ENCODE assay signal across 25 cellular contexts in the genomic region with DNA sequence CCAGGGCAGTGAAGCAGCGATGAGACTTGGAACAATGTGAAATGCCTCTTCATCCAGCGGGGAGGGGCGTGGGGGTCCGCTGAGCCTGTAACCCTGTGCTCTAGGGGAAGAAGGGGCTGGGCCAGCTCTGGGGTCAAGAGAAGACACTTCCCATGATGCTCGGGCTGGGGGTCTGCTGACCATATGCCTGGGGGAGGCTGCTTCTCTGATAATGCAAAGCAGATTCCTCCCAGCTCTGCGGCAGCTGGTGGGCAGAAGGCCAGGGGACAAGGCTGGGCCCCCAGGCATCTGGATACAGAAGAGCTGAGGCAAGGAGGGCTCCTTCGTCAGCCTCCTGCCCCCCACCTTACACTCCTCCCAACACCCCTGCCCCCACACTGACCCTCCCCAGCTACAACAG. TPM values are rescaled to one million over a fixed set of nuclear protein-coding genes. Genes with fewer than 3 reads are reported as not detected.
DNase-seq lines count a peak whose midpoint lies in the region; ATAC-seq, FAIRE-seq and TF ChIP-seq lines count a peak whose summit lies in the region.
"Had no signal": no experiment of that assay in that cellular context is flagged by ENCODE, and none has a peak within 500 bp of the region (broad histone marks: within the 10 kb centered on the region; RNA-seq: fewer than 3 reads in every experiment).

No MANE protein-coding gene starts in this region.

- H3K27ac ChIP-seq in right cardiac atrium (ENCODE audit: low read length) = no peak overlapping the region
- H3K27ac ChIP-seq in suprapubic skin = no peak overlapping the region
- H3K27ac ChIP-seq: 22Rv1, brain microvascular endothelial cell, HL-60, prostate gland, thyroid gland had no signal

- H3K27me3 ChIP-seq in right cardiac atrium (ENCODE audit: control insufficient read depth, insufficient read depth) = no peaks in the 10 kb centered on the region
- no peaks in the 10 kb centered on the region for H3K27me3 ChIP-seq in suprapubic skin
- H3K27me3 ChIP-seq: thyroid gland had no signal

- FAIRE-seq in GM19239 (lab: Jason Lieb, UNC) = no peak
- FAIRE-seq: colon, GM12878, small intestine had no signal

- no peak for TF ChIP-seq POLR2A in suprapubic skin (IDR thresholded peaks at IDR 0.05)

- no peaks in the 10 kb centered on the region for H3K36me3 ChIP-seq in suprapubic skin
- H3K36me3 ChIP-seq: brain microvascular endothelial cell, prostate gland, thyroid gland had no signal

- TF ChIP-seq EP300 in suprapubic skin (IDR thresholded peaks at IDR 0.05) = no peak

- intact Hi-C loops in right cardiac atrium (cut with DNase I) = no loop called here

- H3K9me3 ChIP-seq in right cardiac atrium (ENCODE audit: control insufficient read depth, low read length) (no peaks in the 10 kb centered on the region), suprapubic skin (no peaks in the 10 kb centered on the region)
- H3K9me3 ChIP-seq: prostate gland, thyroid gland had no signal

- 53% methylated on average over 7 of the region's 7 CpGs for WGBS in right cardiac atrium
- 55% methylated on average over 5 of the region's 7 CpGs for WGBS in suprapubic skin

- no peak for ATAC-seq in right cardiac atrium
- ATAC-seq: CD8-positive, alpha-beta T cell; GM12878; WTC11 had no signal

- DNase-seq in NCI-H2171 treated with DMSO at 0.1 percent for 48 hours (lab: John Stamatoyannopoulos, UW) (peak; percentile 22), NCI-H2171 (lab: John Stamatoyannopoulos, UW) (no peak), SK-N-DZ (ENCODE audit: low spot score) (peak; percentile 86), right cardiac atrium (peak in 2 of 3 donors; percentile 68 to 74), suprapubic skin (ENCODE audit: low spot score in 2 of 2) (peak; percentile 57 to 78), C1 segment of cervical spinal cord (lab: John Stamatoyannopoulos, UW) (no peak), COLO668 (lab: John Stamatoyannopoulos, UW; ENCODE audit: unreplicated experiment) (no peak), GM19239 (ENCODE audit: insufficient read length, low spot score) (no peak)
- DNase-seq: activated CD4-positive, alpha-beta memory T cell treated with anti-CD3 and anti-CD28 coated beads for 36 hours; activated gamma-delta T cell; brain microvascular endothelial cell; CD8-positive, alpha-beta T cell; NCI-H1092; NCI-H2081; small intestine; stimulated activated naive CD4-positive, alpha-beta T cell; thyroid gland had no signal

- H3K4me3 ChIP-seq in right cardiac atrium (ENCODE audit: low read length) = no peak overlapping the region
- H3K4me3 ChIP-seq in suprapubic skin = no peak overlapping the region
- H3K4me3 ChIP-seq: GM12878, prostate gland, thyroid gland had no signal

- H3K4me1 ChIP-seq in right cardiac atrium (ENCODE audit: control insufficient read depth, insufficient read depth, low read length) (peaks cover 5% of the 10 kb centered on the region), suprapubic skin (peaks cover 48% of the 10 kb centered on the region)

- no peak for TF ChIP-seq CTCF in suprapubic skin (IDR thresholded peaks at IDR 0.05)

RNA-seq across cellular contexts. Expression of a gene that starts 24.7 kb away (rescaled TPM):
- polyA plus RNA-seq in SK-N-DZ (2014; cell fraction: cytosol; rRNA removed) = 1.9 and 2.2 TPM in 2 replicates
- polyA plus RNA-seq in SK-N-DZ (2014; cell fraction: nucleus; rRNA removed) = 1.4 TPM in 2 replicates
- total RNA-seq in right cardiac atrium (10 to 100 TPM; 21.6 to 39.8 (median 29.4) TPM), suprapubic skin (10 to 100 TPM; 18.1 to 26.8 (median 22.0) TPM)
- polyA plus RNA-seq in right cardiac atrium = 16.5 TPM

RNA-seq across cellular contexts. Expression of a gene that starts 55.9 kb away (rescaled TPM):
- 0.44 and 0.58 TPM in 2 replicates for polyA plus RNA-seq in SK-N-DZ (2014; cell fraction: cytosol; rRNA removed)
- polyA plus RNA-seq in SK-N-DZ (2014; cell fraction: nucleus; rRNA removed) = not detected in 2 replicates
- 1 to 10 TPM; 3.8 to 6.5 (median 4.9) TPM for total RNA-seq in right cardiac atrium
- 5.9 TPM for polyA plus RNA-seq in right cardiac atrium
- total RNA-seq in suprapubic skin = 1 to 10 TPM; 1.3 to 5.0 (median 1.5) TPM
- total RNA-seq: CD8-positive, alpha-beta T cell; NCI-H460; RPMI7951 had no signal

Comparison
In these comparisons a context has a peak if more than half of its experiments do, and no peak if none do; other contexts are left out.
1. DNase-seq: peak in NCI-H2171 treated with DMSO at 0.1 percent for 48 hours (single experiment), SK-N-DZ (single experiment), right cardiac atrium (2 of 3) and suprapubic skin (2 of 2); none in NCI-H2171 (single experiment), C1 segment of cervical spinal cord (0 of 14), COLO668 (single experiment) and GM19239 (single experiment).